In genomic region chr2:189702071-189702470, GRCh38 we compare ENCODE assay signal across 14 cellular contexts. TPM values are rescaled to one million over a fixed set of nuclear protein-coding genes. Genes with fewer than 3 reads are reported as not detected.
A peak's percentile ranks its signal among the peaks of the same experiment; 100 is the strongest.
DNase-seq lines count a peak whose midpoint lies in the region; ATAC-seq and TF ChIP-seq lines count a peak whose summit lies in the region.
"Had no signal": no experiment of that assay in that cellular context is flagged by ENCODE, and none has a peak within 500 bp of the region (broad histone marks: within the 10 kb centered on the region; RNA-seq: fewer than 3 reads in every experiment).

No MANE protein-coding gene starts in this region.

- no peak overlapping the region for H3K4me2 ChIP-seq in SK-N-SH
- H3K4me2 ChIP-seq: hepatocyte had no signal

- H2AFZ ChIP-seq in SK-N-SH (ENCODE audit: low read depth): no peak overlapping the region
- H2AFZ ChIP-seq: hepatocyte had no signal

- ATAC-seq in SK-N-SH treated with all-trans-retinoic acid at 6 μM for 48 hours: no peak; the same call in 2 of the 3 replicates
- ATAC-seq in psoas muscle: no peak
- no peak for ATAC-seq in GM19328 (IDR thresholded peaks at IDR 0.05; ENCODE audit: unreplicated experiment)
- no peak for ATAC-seq in T-helper 17 cell

- no peaks in the 10 kb centered on the region for H3K79me2 ChIP-seq in SK-N-SH (ENCODE audit: insufficient read depth)
- H3K79me2 ChIP-seq: hepatocyte had no signal

- no peak overlapping the region for H3K9ac ChIP-seq in SK-N-SH

- H3K4me3 ChIP-seq in SK-N-SH (ENCODE audit: low read depth in 2 of 2, low read length in 1 of 2): no peak overlapping the region
- no peak overlapping the region for H3K4me3 ChIP-seq in fibroblast of mammary gland (ENCODE audit: control insufficient read depth, low read depth, low read length)
- H3K4me3 ChIP-seq in psoas muscle: no peak overlapping the region
- H3K4me3 ChIP-seq: adrenal gland, hepatocyte, thyroid gland had no signal

- intact Hi-C loops in psoas muscle (cut with DNase I): no loop called here

- H3K9me3 ChIP-seq in SK-N-SH (no peaks in the 10 kb centered on the region), psoas muscle (no peaks in the 10 kb centered on the region), T-helper 17 cell (ENCODE audit: control insufficient read depth, low read length, poor library complexity, severe bottlenecking) (no peaks in the 10 kb centered on the region)
- H3K9me3 ChIP-seq: adrenal gland, neutrophil, thyroid gland had no signal

- H3K4me3 Mint-ChIP-seq in T-helper 17 cell: no peak overlapping the region

- H3K27ac ChIP-seq in SK-N-SH (ENCODE audit: low read depth in 2 of 2, low read length in 1 of 2) (no peak overlapping the region), psoas muscle (no peak overlapping the region)
- H3K27ac ChIP-seq: adrenal gland, hepatocyte, neutrophil, thyroid gland had no signal

- H3K9me2 ChIP-seq in SK-N-SH: no peaks in the 10 kb centered on the region

- H3K4me1 ChIP-seq in SK-N-SH (ENCODE audit: control insufficient read depth in 1 of 2, insufficient read depth in 2 of 2, low read depth in 1 of 2, low read length in 1 of 2): no peaks in the 10 kb centered on the region
- H3K4me1 ChIP-seq in psoas muscle: no peaks in the 10 kb centered on the region

- H4K20me1 ChIP-seq in SK-N-SH (ENCODE audit: insufficient read depth): no peaks in the 10 kb centered on the region

- TF ChIP-seq RAD21 in SK-N-SH (IDR thresholded peaks at IDR 0.05; ENCODE audit: low read length): no peak

- H3F3A ChIP-seq in SK-N-SH (replicated peaks; ENCODE audit: insufficient read depth): no peaks in the 10 kb centered on the region

- no peaks in the 10 kb centered on the region for H3K27me3 Mint-ChIP-seq in T-helper 17 cell

- H3K36me3 ChIP-seq in SK-N-SH (replicated peaks in 1 of 2; ENCODE audit: control insufficient read depth in 1 of 2, insufficient read depth in 2 of 2, low read length in 1 of 2) (peaks cover 0 to 6% of the 10 kb centered on the region in 2 experiments), psoas muscle (ENCODE audit: insufficient read depth in 1 of 2, low read depth in 1 of 2) (peaks cover 0 to 13% of the 10 kb centered on the region in 2 donors)
- H3K36me3 ChIP-seq: adrenal gland, neutrophil, thyroid gland had no signal

- TF ChIP-seq CTCF in SK-N-SH (IDR thresholded peaks at IDR 0.05) (peak; percentile 24; the same call in 1 of the 2 replicates), fibroblast of mammary gland (conservative IDR thresholded peaks at IDR 0.05; ENCODE audit: control insufficient read depth, insufficient read depth, low read depth, low read length) (no peak), psoas muscle (IDR thresholded peaks at IDR 0.05) (no peak)

- CTCF ChIA-PET in SK-N-SH (lab: Yijun Ruan, JAX): interaction anchor here (1.1 to 3.8 kb wide), 2 partner anchors 41 to 61 kb away, joined by 6 to 34 read pairs; partner anchors contain the start of genes ASNSD1 and OSGEPL1

- peaks cover 4% of the 10 kb centered on the region for H3K4me1 Mint-ChIP-seq in T-helper 17 cell

- H3K27me3 ChIP-seq in SK-N-SH (ENCODE audit: insufficient read depth) (no peaks in the 10 kb centered on the region), psoas muscle (ENCODE audit: insufficient read depth in 3 of 3, low read length in 2 of 3) (no peaks in the 10 kb centered on the region)
- H3K27me3 ChIP-seq: adrenal gland, hepatocyte, neutrophil, thyroid gland had no signal

- H3K27ac Mint-ChIP-seq in T-helper 17 cell: no peak overlapping the region

- POLR2A ChIA-PET in SK-N-SH (lab: Yijun Ruan, JAX): interaction anchor here (0.6 kb wide), 1 partner anchor 356 kb away, joined by 3 read pairs; no protein-coding TSS in a partner anchor

- DNase-seq in SK-N-SH: no peak
- DNase-seq in RPMI7951 (ENCODE audit: low read depth): peak; percentile 10
- peak; percentile 11 for DNase-seq in fibroblast of mammary gland (ENCODE audit: low read depth)
- no peak for DNase-seq in psoas muscle
- DNase-seq in NCI-H524 treated with DMSO at 0.1 percent for 48 hours (lab: John Stamatoyannopoulos, UW): no peak
- DNase-seq in T-helper 17 cell: no peak
- DNase-seq: activated CD4-positive, CD25-positive, alpha-beta regulatory T cell treated with anti-CD3 and anti-CD28 coated beads, Interleukin-2, amount 50 U/mL, for 72 hours; adrenal gland; effector memory CD4-positive, alpha-beta T cell; thyroid gland had no signal

- no peaks in the 10 kb centered on the region for H3K36me3 Mint-ChIP-seq in T-helper 17 cell (ENCODE audit: low read depth)

- TF ChIP-seq EP300 in SK-N-SH (IDR thresholded peaks at IDR 0.05; ENCODE audit: borderline replicate concordance in 1 of 2, low read depth in 1 of 2, low read length in 1 of 2): no peak

TF ChIP-seq in SK-N-SH, 30 proteins besides CTCF, POLR2A, EP300 and RAD21 (continues in another document):
- TF ChIP-seq GATA2 (CRISPR knock-in tag; IDR thresholded peaks at IDR 0.05): no peak
- no peak for TF ChIP-seq FOSL2 (IDR thresholded peaks at IDR 0.05; ENCODE audit: borderline replicate concordance, low read depth)
- no peak for TF ChIP-seq NRF1 (IDR thresholded peaks at IDR 0.05; ENCODE audit: low read depth, low read length)
- TF ChIP-seq FOXJ3 (CRISPR knock-in tag; IDR thresholded peaks at IDR 0.05): no peak
- TF ChIP-seq REST (IDR thresholded peaks at IDR 0.05; ENCODE audit: low read depth, low read length): no peak
- no peak for TF ChIP-seq JUND (IDR thresholded peaks at IDR 0.05)

TF ChIP-seq in SK-N-SH treated with all-trans-retinoic acid at 6 μM for 48 hours, 23 proteins besides CTCF, POLR2A, EP300 and RAD21:
- TF ChIP-seq GLIS3 (CRISPR knock-in tag; IDR thresholded peaks at IDR 0.05) (no peak), POU6F1 (CRISPR knock-in tag; IDR thresholded peaks at IDR 0.05; ENCODE audit: borderline replicate concordance, low read depth) (no peak), ZFP3 (CRISPR knock-in tag; IDR thresholded peaks at IDR 0.05) (no peak), SNAI2 (CRISPR knock-in tag; IDR thresholded peaks at IDR 0.05) (no peak), ZNF565 (CRISPR knock-in tag; conservative IDR thresholded peaks at IDR 0.05; ENCODE audit: low read depth) (no peak), CREB5 (CRISPR knock-in tag; IDR thresholded peaks at IDR 0.05; ENCODE audit: low read depth) (no peak)
TF ChIP-seq in SK-N-SH treated with all-trans-retinoic acid at 6 μM for 48 hours: peak in this region for 0.

RNA-seq across cellular contexts. Expression of gene ANKAR, which starts 27.6 kb away (rescaled TPM):
- polyA plus RNA-seq in SK-N-SH (2012; rRNA removed) (1.6 and 2.1 TPM in 2 replicates), psoas muscle (1 to 10 TPM in 1 of 3 donors, under 1 TPM in 2; 0.72 to 3.6 (median 0.98) TPM)
- polyA plus RNA-seq in SK-N-SH (2012; cell fraction: cytosol; rRNA removed): 1.6 and 1.9 TPM in 2 replicates
- 3.1 and 5.1 TPM in 2 replicates for polyA plus RNA-seq in SK-N-SH (2012; cell fraction: nucleus; rRNA removed)
- 3.8 and 5.6 TPM in 2 replicates for total RNA-seq in RPMI7951 (2014; rRNA removed; shearing (Covaris generic))
- total RNA-seq in psoas muscle (1 to 10 TPM; 4.1 to 8.7 (median 6.0) TPM), T-helper 17 cell (10 to 100 TPM in 1 of 2 donors, 1 to 10 TPM in 1; 8.0 to 10.0 TPM)

RNA-seq across cellular contexts. Expression of gene ASNSD1, which starts 40.8 kb away (rescaled TPM):
- polyA plus RNA-seq in SK-N-SH (2012; rRNA removed) (15.5 and 19.5 TPM in 2 replicates), psoas muscle (100 to 1,000 TPM in 1 of 3 donors, 10 to 100 TPM in 2; 57.9 to 148 (median 66.6) TPM)
- 28.6 and 35.9 TPM in 2 replicates for polyA plus RNA-seq in SK-N-SH (2012; cell fraction: cytosol; rRNA removed)
- 3.6 and 10.3 TPM in 2 replicates for polyA plus RNA-seq in SK-N-SH (2012; cell fraction: nucleus; rRNA removed)
- total RNA-seq in RPMI7951 (2014; rRNA removed; shearing (Covaris generic)): 74.8 and 81.6 TPM in 2 replicates
- total RNA-seq in psoas muscle (10 to 100 TPM; 50.8 to 67.0 (median 62.0) TPM), T-helper 17 cell (10 to 100 TPM; 34.2 to 40.4 TPM)

Comparison
In these comparisons a context has a peak if more than half of its experiments do, and no peak if none do; other contexts are left out.
1. DNase-seq: peak in RPMI7951 (single experiment) and fibroblast of mammary gland (single experiment); none in SK-N-SH (single experiment), psoas muscle (0 of 2), NCI-H524 treated with DMSO at 0.1 percent for 48 hours (single experiment) and T-helper 17 cell (0 of 3).